Comparison of ENCODE assay signal across 8 cellular contexts in genomic region chr2:9552491-9553178, GRCh38.
DNase-seq lines count a peak whose midpoint lies in the region; ATAC-seq and TF ChIP-seq lines count a peak whose summit lies in the region.

No MANE protein-coding gene starts in this region.

- peaks cover 57% of the 10 kb centered on the region for H3K79me2 ChIP-seq in parathyroid adenoma

- H3K27ac ChIP-seq in parathyroid adenoma = peak overlapping the region; percentile 5

- TF ChIP-seq CTCF in parathyroid adenoma (IDR thresholded peaks at IDR 0.05) = no peak

- DNase-seq in GM04504 (ENCODE audit: low read depth) (peak; percentile 50), NOMO-1 treated with dmso at 0.1 percent for 144 hours (lab: John Stamatoyannopoulos, UW; ENCODE audit: unreplicated experiment) (peak; percentile 54)
- DNase-seq in central memory CD4-positive, alpha-beta T cell = peak; percentile 17
- no peak for DNase-seq in effector CD8-positive, alpha-beta T cell (lab: John Stamatoyannopoulos, UW)

- no peak overlapping the region for H2AFZ ChIP-seq in parathyroid adenoma

- H3K27me3 ChIP-seq in parathyroid adenoma (ENCODE audit: control insufficient read depth, insufficient read depth, low read length) = no peaks in the 10 kb centered on the region

- H3K4me2 ChIP-seq in parathyroid adenoma (ENCODE audit: low read length) = no peak overlapping the region

- no peak overlapping the region for H3K9ac ChIP-seq in parathyroid adenoma

- ATAC-seq in GM19455 (IDR thresholded peaks at IDR 0.05; ENCODE audit: unreplicated experiment) (no peak), HG02588 (IDR thresholded peaks at IDR 0.05; ENCODE audit: unreplicated experiment) (no peak), GM21515 (IDR thresholded peaks at IDR 0.05; ENCODE audit: unreplicated experiment) (no peak)

- H3K36me3 ChIP-seq in parathyroid adenoma (ENCODE audit: control insufficient read depth, insufficient read depth, low read length) = no peaks in the 10 kb centered on the region

- no peak overlapping the region for H3K4me3 ChIP-seq in parathyroid adenoma (ENCODE audit: low read depth, low read length)

- peaks cover 14% of the 10 kb centered on the region for H3K4me1 ChIP-seq in parathyroid adenoma

- H3K9me3 ChIP-seq in parathyroid adenoma (ENCODE audit: control insufficient read depth, low read length) = no peaks in the 10 kb centered on the region
